38 cellular contexts compared by ENCODE assay signal in the genomic region with DNA sequence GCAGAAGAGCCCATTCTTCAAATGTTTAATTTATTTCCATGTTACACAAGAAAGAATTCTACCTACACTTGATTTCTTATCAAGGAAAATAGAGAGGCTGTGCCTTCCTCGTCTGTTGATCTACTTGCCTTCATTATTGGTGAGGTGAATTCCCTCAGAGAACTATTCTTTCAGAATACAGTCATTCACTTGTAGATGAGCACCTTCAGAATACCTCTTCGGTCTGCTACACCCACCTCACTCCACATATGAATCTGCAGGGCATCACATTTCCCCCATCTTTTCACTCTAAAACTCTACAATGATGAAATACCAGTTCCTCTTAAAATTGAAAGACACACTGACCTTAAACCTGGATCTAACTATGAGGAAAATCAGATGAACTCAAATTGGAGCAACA. TPM values are rescaled to one million over a fixed set of nuclear protein-coding genes. Genes with fewer than 3 reads are reported as not detected.
"Had no signal": no experiment of that assay in that cellular context is flagged by ENCODE, and none has a peak within 500 bp of the region (broad histone marks: within the 10 kb centered on the region; RNA-seq: fewer than 3 reads in every experiment).

No MANE protein-coding gene starts in this region.

- H3K27me3 ChIP-seq: adrenal gland, body of pancreas, brain microvascular endothelial cell, breast epithelium had no signal

- H3K27ac ChIP-seq: adrenal gland, body of pancreas, brain microvascular endothelial cell, breast epithelium, WERI-Rb-1 had no signal

- ATAC-seq: activated CD4-positive, alpha-beta T cell treated with anti-CD3 and anti-CD28 coated beads for 36 hours; activated CD8-positive, alpha-beta T cell treated with anti-CD3 and anti-CD28 coated beads for 36 hours; activated naive CD4-positive, alpha-beta T cell treated with anti-CD3 and anti-CD28 coated beads, Interleukin-2, amount 50 U/mL, for 72 hours; activated T-cell treated with anti-CD3 and anti-CD28 coated beads, Interleukin-2, amount 50 U/mL, for 4 hours; activated T-cell treated with anti-CD3 and anti-CD28 coated beads, Interleukin-2, amount 50 U/mL, for 72 hours; activated T-helper 17 cell treated with anti-CD3 and anti-CD28 coated beads, Interleukin-2, amount 50 U/mL, for 72 hours; body of pancreas had no signal

- H3K36me3 ChIP-seq: adrenal gland, brain microvascular endothelial cell, breast epithelium, WERI-Rb-1 had no signal

- H3K9me3 ChIP-seq: adrenal gland, body of pancreas, breast epithelium had no signal

- H3K9me3 Mint-ChIP-seq: activated B cell treated with CpG ODN at 0.5 μM for 24 hours; activated CD4-positive, alpha-beta memory T cell treated with anti-CD3 and anti-CD28 coated beads for 36 hours; activated CD4-positive, alpha-beta T cell treated with anti-CD3 and anti-CD28 coated beads, Interleukin-2, amount 10 ng/mL, durations not matched to agents 7 days and 5 days; activated CD8-positive, alpha-beta T cell treated with anti-CD3 and anti-CD28 coated beads for 36 hours; activated naive CD4-positive, alpha-beta T cell treated with anti-CD3 and anti-CD28 coated beads for 36 hours; activated naive CD4-positive, alpha-beta T cell treated with anti-CD3 and anti-CD28 coated beads, Interleukin-2, amount 50 U/mL, for 72 hours; activated naive CD8-positive, alpha-beta T cell treated with anti-CD3 and anti-CD28 coated beads for 36 hours; activated T-cell treated with anti-CD3 and anti-CD28 coated beads, Interleukin-2, amount 50 U/mL, for 4 hours; activated T-cell treated with anti-CD3 and anti-CD28 coated beads, Interleukin-2, amount 50 U/mL, for 72 hours; activated T-helper 1 cell treated with anti-CD3 and anti-CD28 coated beads, Interleukin-12 subunit alpha, Interleukin-12 subunit beta, Interleukin-2, Interleukin-4 antibody, amounts not matched to agents 30 ng/mL and 10 ng/mL and 1 ng/mL, durations not matched to agents 14 hours and 24 hours and 36 hours; activated T-helper 17 cell treated with anti-CD3 and anti-CD28 coated beads, Interleukin-2, amount 50 U/mL, for 72 hours; T-helper 1 cell treated with Interleukin-12 subunit alpha and Interleukin-12 subunit beta and Interleukin-4 antibody, amounts not matched to agents 30 μg/mL and 1 μg/mL, for 36 hours; T-helper 2 cell treated with Interferon-gamma antibody and Interleukin-4, amounts not matched to agents 5 μg/mL and 100 μg/mL, for 36 hours had no signal

- H3K4me1 ChIP-seq: adrenal gland, body of pancreas, breast epithelium had no signal

- DNase-seq: activated B cell treated with CpG ODN at 0.5 μM for 24 hours; activated CD4-positive, alpha-beta memory T cell treated with anti-CD3 and anti-CD28 coated beads for 36 hours; activated CD4-positive, alpha-beta T cell treated with anti-CD3 and anti-CD28 coated beads for 36 hours; activated CD4-positive, alpha-beta T cell treated with anti-CD3 and anti-CD28 coated beads for 48 hours; activated CD4-positive, alpha-beta T cell treated with anti-CD3 and anti-CD28 coated beads, Interleukin-2, amount 10 ng/mL, durations not matched to agents 7 days and 5 days; activated CD4-positive, alpha-beta T cell treated with anti-CD3 and anti-CD28 coated beads, Interleukin-2, amount 50 U/mL, for 4 hours; activated CD4-positive, CD25-positive, alpha-beta regulatory T cell treated with anti-CD3 and anti-CD28 coated beads, Interleukin-2, amount 50 U/mL, for 72 hours; activated CD8-positive, alpha-beta memory T cell treated with anti-CD3 and anti-CD28 coated beads, Interleukin-2, amount 50 U/mL, for 4 hours; activated CD8-positive, alpha-beta T cell treated with anti-CD3 and anti-CD28 coated beads for 36 hours; activated effector memory CD4-positive, alpha-beta T cell treated with anti-CD3 and anti-CD28 coated beads, Interleukin-2, amount 50 U/mL, for 16 hours; activated gamma-delta T cell treated with Interleukin-2 at 50 U/mL for 16 hours; activated naive CD4-positive, alpha-beta T cell; activated naive CD4-positive, alpha-beta T cell treated with anti-CD3 and anti-CD28 coated beads for 36 hours; activated naive CD4-positive, alpha-beta T cell treated with anti-CD3 and anti-CD28 coated beads, Interleukin-2, amount 50 U/mL, for 16 hours; activated naive CD8-positive, alpha-beta T cell treated with anti-CD3 and anti-CD28 coated beads for 36 hours; activated T-cell treated with anti-CD3 and anti-CD28 coated beads for 4 hours; activated T-cell treated with anti-CD3 and anti-CD28 coated beads, Interleukin-2, amount 50 U/mL, for 1 hour; activated T-cell treated with anti-CD3 and anti-CD28 coated beads, Interleukin-2, amount 50 U/mL, for 4 hours; activated T-cell treated with anti-CD3 and anti-CD28 coated beads, Interleukin-2, amount 50 U/mL, for 72 hours; adrenal gland; amniotic stem cell; aorta; body of pancreas; brain microvascular endothelial cell; central memory CD4-positive, alpha-beta T cell; T-helper 1 cell; T-helper 2 cell; T-helper 9 cell; WERI-Rb-1 had no signal

- H3K4me3 Mint-ChIP-seq: activated B cell treated with CpG ODN at 0.5 μM for 24 hours; activated CD4-positive, alpha-beta memory T cell treated with anti-CD3 and anti-CD28 coated beads for 36 hours; activated CD4-positive, alpha-beta T cell treated with anti-CD3 and anti-CD28 coated beads for 36 hours; activated CD4-positive, alpha-beta T cell treated with anti-CD3 and anti-CD28 coated beads, Interleukin-2, amount 10 ng/mL, durations not matched to agents 7 days and 5 days; activated CD8-positive, alpha-beta T cell treated with anti-CD3 and anti-CD28 coated beads for 36 hours; activated naive CD4-positive, alpha-beta T cell treated with anti-CD3 and anti-CD28 coated beads for 36 hours; activated naive CD8-positive, alpha-beta T cell treated with anti-CD3 and anti-CD28 coated beads for 36 hours; activated T-cell treated with anti-CD3 and anti-CD28 coated beads, Interleukin-2, amount 50 U/mL, for 4 hours; activated T-cell treated with anti-CD3 and anti-CD28 coated beads, Interleukin-2, amount 50 U/mL, for 72 hours; activated T-helper 1 cell treated with anti-CD3 and anti-CD28 coated beads, Interleukin-12 subunit alpha, Interleukin-12 subunit beta, Interleukin-2, Interleukin-4 antibody, amounts not matched to agents 30 ng/mL and 10 ng/mL and 1 ng/mL, durations not matched to agents 14 hours and 24 hours and 36 hours; activated T-helper 17 cell treated with anti-CD3 and anti-CD28 coated beads, Interleukin-2, amount 50 U/mL, for 72 hours; T-helper 1 cell treated with Interleukin-12 subunit alpha and Interleukin-12 subunit beta and Interleukin-4 antibody, amounts not matched to agents 30 μg/mL and 1 μg/mL, for 36 hours; T-helper 2 cell treated with Interferon-gamma antibody and Interleukin-4, amounts not matched to agents 5 μg/mL and 100 μg/mL, for 36 hours had no signal

- H3K27ac Mint-ChIP-seq: activated B cell treated with CpG ODN at 0.5 μM for 24 hours; activated CD4-positive, alpha-beta memory T cell treated with anti-CD3 and anti-CD28 coated beads for 36 hours; activated CD4-positive, alpha-beta T cell treated with anti-CD3 and anti-CD28 coated beads for 36 hours; activated CD4-positive, alpha-beta T cell treated with anti-CD3 and anti-CD28 coated beads, Interleukin-2, amount 10 ng/mL, durations not matched to agents 7 days and 5 days; activated CD8-positive, alpha-beta T cell treated with anti-CD3 and anti-CD28 coated beads for 36 hours; activated naive CD4-positive, alpha-beta T cell treated with anti-CD3 and anti-CD28 coated beads for 36 hours; activated naive CD4-positive, alpha-beta T cell treated with anti-CD3 and anti-CD28 coated beads, Interleukin-2, amount 50 U/mL, for 72 hours; activated naive CD8-positive, alpha-beta T cell treated with anti-CD3 and anti-CD28 coated beads for 36 hours; activated T-cell treated with anti-CD3 and anti-CD28 coated beads, Interleukin-2, amount 50 U/mL, for 72 hours; activated T-helper 1 cell treated with anti-CD3 and anti-CD28 coated beads, Interleukin-12 subunit alpha, Interleukin-12 subunit beta, Interleukin-2, Interleukin-4 antibody, amounts not matched to agents 30 ng/mL and 10 ng/mL and 1 ng/mL, durations not matched to agents 14 hours and 24 hours and 36 hours; activated T-helper 17 cell treated with anti-CD3 and anti-CD28 coated beads, Interleukin-2, amount 50 U/mL, for 72 hours; T-helper 1 cell treated with Interleukin-12 subunit alpha and Interleukin-12 subunit beta and Interleukin-4 antibody, amounts not matched to agents 30 μg/mL and 1 μg/mL, for 36 hours; T-helper 2 cell treated with Interferon-gamma antibody and Interleukin-4, amounts not matched to agents 5 μg/mL and 100 μg/mL, for 36 hours had no signal

- H3K36me3 Mint-ChIP-seq: activated CD4-positive, alpha-beta memory T cell treated with anti-CD3 and anti-CD28 coated beads for 36 hours; activated naive CD4-positive, alpha-beta T cell treated with anti-CD3 and anti-CD28 coated beads, Interleukin-2, amount 50 U/mL, for 72 hours; activated naive CD8-positive, alpha-beta T cell treated with anti-CD3 and anti-CD28 coated beads for 36 hours had no signal

- H3K4me1 Mint-ChIP-seq: activated B cell treated with CpG ODN at 0.5 μM for 24 hours; activated CD4-positive, alpha-beta T cell treated with anti-CD3 and anti-CD28 coated beads for 36 hours; activated CD4-positive, alpha-beta T cell treated with anti-CD3 and anti-CD28 coated beads, Interleukin-2, amount 10 ng/mL, durations not matched to agents 7 days and 5 days; activated naive CD8-positive, alpha-beta T cell treated with anti-CD3 and anti-CD28 coated beads for 36 hours; activated T-helper 17 cell treated with anti-CD3 and anti-CD28 coated beads, Interleukin-2, amount 50 U/mL, for 72 hours had no signal

- H3K4me3 ChIP-seq: adrenal gland, body of pancreas, breast epithelium had no signal

RNA-seq across cellular contexts. Expression of gene TAFA4, which starts 43.0 kb away (rescaled TPM):
- total RNA-seq: activated B cell treated with CpG ODN at 0.5 μM for 24 hours; activated CD4-positive, alpha-beta memory T cell treated with anti-CD3 and anti-CD28 coated beads for 36 hours; activated CD4-positive, alpha-beta T cell treated with anti-CD3 and anti-CD28 coated beads for 36 hours; activated CD4-positive, alpha-beta T cell treated with anti-CD3 and anti-CD28 coated beads, Interleukin-2, amount 10 ng/mL, durations not matched to agents 7 days and 5 days; activated CD8-positive, alpha-beta memory T cell treated with anti-CD3 and anti-CD28 coated beads for 36 hours; activated CD8-positive, alpha-beta T cell treated with anti-CD3 and anti-CD28 coated beads for 36 hours; activated naive CD4-positive, alpha-beta T cell treated with anti-CD3 and anti-CD28 coated beads for 36 hours; activated naive CD4-positive, alpha-beta T cell treated with anti-CD3 and anti-CD28 coated beads, Interleukin-2, amount 50 U/mL, for 72 hours; activated naive CD8-positive, alpha-beta T cell treated with anti-CD3 and anti-CD28 coated beads for 36 hours; activated T-cell treated with anti-CD3 and anti-CD28 coated beads, Interleukin-2, amount 50 U/mL, for 4 hours; activated T-cell treated with anti-CD3 and anti-CD28 coated beads, Interleukin-2, amount 50 U/mL, for 72 hours; activated T-helper 1 cell treated with anti-CD3 and anti-CD28 coated beads, Interleukin-12 subunit alpha, Interleukin-12 subunit beta, Interleukin-2, Interleukin-4 antibody, amounts not matched to agents 30 ng/mL and 10 ng/mL and 1 ng/mL, durations not matched to agents 14 hours and 24 hours and 36 hours; activated T-helper 17 cell treated with anti-CD3 and anti-CD28 coated beads, Interleukin-2, amount 50 U/mL, for 72 hours; aorta; astrocyte; breast epithelium; cardiac septum had no signal
- polyA plus RNA-seq: aorta had no signal
